In the genomic region with DNA sequence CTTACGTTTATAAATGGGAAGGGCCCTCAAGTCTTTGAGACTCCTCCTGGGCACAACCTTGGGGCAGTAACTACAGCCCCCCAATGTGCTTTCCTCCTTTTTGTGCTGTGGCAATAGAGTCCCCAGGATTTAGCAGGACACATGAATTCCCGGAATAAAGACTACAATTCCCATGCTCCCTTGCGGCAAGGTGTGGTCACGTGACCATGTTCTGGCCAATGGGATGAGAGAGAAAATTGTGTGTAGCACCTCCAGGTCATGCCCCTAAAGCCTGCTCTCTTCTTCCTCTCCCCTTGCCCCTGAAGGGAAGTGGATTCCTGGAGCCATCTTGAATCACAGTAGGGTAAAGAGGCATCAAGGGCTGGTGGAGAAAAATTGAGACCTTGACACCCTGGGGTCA, we compare ENCODE assay signal across 1 cellular context.
A peak's percentile ranks its signal among the peaks of the same experiment; 100 is the strongest.
TF ChIP-seq lines count a peak whose summit lies in the region.

No MANE protein-coding gene starts in this region.

TF ChIP-seq in HepG2, 621 proteins besides CTCF, POLR2A, EP300 and RAD21 (continued from another document):
- TF ChIP-seq ZNF296 (CRISPR knock-in tag; conservative IDR thresholded peaks at IDR 0.05) (no peak), NFYC (CRISPR knock-in tag; IDR thresholded peaks at IDR 0.05) (peak; percentile 45; the same call in 1 of the 2 replicates)
- TF ChIP-seq, protein P1, sequence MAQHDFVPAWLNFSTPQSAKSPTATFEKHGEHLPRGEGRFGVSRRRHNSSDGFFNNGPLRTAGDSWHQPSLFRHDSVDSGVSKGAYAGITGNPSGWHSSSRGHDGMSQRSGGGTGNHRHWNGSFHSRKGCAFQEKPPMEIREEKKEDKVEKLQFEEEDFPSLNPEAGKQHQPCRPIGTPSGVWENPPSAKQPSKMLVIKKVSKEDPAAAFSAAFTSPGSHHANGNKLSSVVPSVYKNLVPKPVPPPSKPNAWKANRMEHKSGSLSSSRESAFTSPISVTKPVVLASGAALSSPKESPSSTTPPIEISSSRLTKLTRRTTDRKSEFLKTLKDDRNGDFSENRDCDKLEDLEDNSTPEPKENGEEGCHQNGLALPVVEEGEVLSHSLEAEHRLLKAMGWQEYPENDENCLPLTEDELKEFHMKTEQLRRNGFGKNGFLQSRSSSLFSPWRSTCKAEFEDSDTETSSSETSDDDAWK (CRISPR knock-in tag; IDR thresholded peaks at IDR 0.05): no peak
